ENCODE assay signal across 20 cellular contexts in genomic region chr1:25573961-25574360, GRCh38. TPM values are rescaled to one million over a fixed set of nuclear protein-coding genes. Genes with fewer than 3 reads are reported as not detected.
DNase-seq lines count a peak whose midpoint lies in the region; ATAC-seq, FAIRE-seq and TF ChIP-seq lines count a peak whose summit lies in the region.
"Had no signal": no experiment of that assay in that cellular context is flagged by ENCODE, and none has a peak within 500 bp of the region (broad histone marks: within the 10 kb centered on the region; RNA-seq: fewer than 3 reads in every experiment).

No MANE protein-coding gene starts in this region.

- H3K4me1 ChIP-seq in mucosa of descending colon (ENCODE audit: low read depth) (peaks cover 8% of the 10 kb centered on the region), colonic mucosa (no peaks in the 10 kb centered on the region)

- no peak overlapping the region for H3K4me3 ChIP-seq in mucosa of descending colon
- no peak overlapping the region for H3K4me3 ChIP-seq in colonic mucosa
- H3K4me3 ChIP-seq: SK-N-MC had no signal

- H3K4me3 Mint-ChIP-seq in activated T-cell treated with anti-CD3 and anti-CD28 coated beads, Interleukin-2, amount 50 U/mL, for 4 hours, result no peak overlapping the region

- ATAC-seq in mucosa of descending colon, result peak; percentile 25
- ATAC-seq in activated T-cell treated with anti-CD3 and anti-CD28 coated beads, Interleukin-2, amount 50 U/mL, for 4 hours, result no peak
- ATAC-seq: Panc1, Right ventricle myocardium inferior had no signal

- no peaks in the 10 kb centered on the region for H3K36me3 Mint-ChIP-seq in activated T-cell treated with anti-CD3 and anti-CD28 coated beads, Interleukin-2, amount 50 U/mL, for 4 hours (ENCODE audit: insufficient read depth)

- H3K27ac ChIP-seq in colonic mucosa, result no peak overlapping the region
- H3K27ac ChIP-seq: SK-N-MC had no signal

- no peak overlapping the region for H3K9ac ChIP-seq in colonic mucosa (ENCODE audit: low read depth in 2 of 2, low read length in 2 of 2)

- H3K36me3 ChIP-seq in mucosa of descending colon (ENCODE audit: low read depth), result no peaks in the 10 kb centered on the region
- no peaks in the 10 kb centered on the region for H3K36me3 ChIP-seq in colonic mucosa

- no peak for FAIRE-seq in GM12891 (lab: Jason Lieb, UNC)
- FAIRE-seq: GM19239 had no signal

- no peaks in the 10 kb centered on the region for H3K27me3 Mint-ChIP-seq in activated T-cell treated with anti-CD3 and anti-CD28 coated beads, Interleukin-2, amount 50 U/mL, for 4 hours (ENCODE audit: low read depth)
- H3K27me3 Mint-ChIP-seq: CD4-positive, CD25-positive, alpha-beta regulatory T cell had no signal

- DNase-seq in COLO668 (lab: John Stamatoyannopoulos, UW; ENCODE audit: unreplicated experiment) (peak; percentile 56), NCI-H69 (lab: John Stamatoyannopoulos, UW) (peak; percentile 49), islet precursor cell (peak; percentile 44), mucosa of descending colon (no peak), GM12891 (ENCODE audit: insufficient read length, low spot score) (no peak), colonic mucosa (no peak), NCI-H1048 (lab: John Stamatoyannopoulos, UW) (no peak)
- no peak for DNase-seq in activated T-cell treated with anti-CD3 and anti-CD28 coated beads, Interleukin-2, amount 50 U/mL, for 4 hours
- DNase-seq: ACHN; Calu3; CD4-positive, CD25-positive, alpha-beta regulatory T cell; DMS53; NCI-H1105 treated with DMSO at 0.1 percent for 48 hours; NCI-H2029; NCI-H2171 treated with DMSO at 0.1 percent for 48 hours had no signal

- no peaks in the 10 kb centered on the region for H3K27me3 ChIP-seq in colonic mucosa

- no peaks in the 10 kb centered on the region for H3K9me3 Mint-ChIP-seq in activated T-cell treated with anti-CD3 and anti-CD28 coated beads, Interleukin-2, amount 50 U/mL, for 4 hours
- H3K9me3 Mint-ChIP-seq: CD4-positive, CD25-positive, alpha-beta regulatory T cell had no signal

- H3K4me1 Mint-ChIP-seq in activated T-cell treated with anti-CD3 and anti-CD28 coated beads, Interleukin-2, amount 50 U/mL, for 4 hours (ENCODE audit: low read depth), result peaks cover 29% of the 10 kb centered on the region

- intact Hi-C loops in mucosa of descending colon (cut with DNase I, micrococcal nuclease), result no loop called here
- intact Hi-C loops in colonic mucosa (cut with DNase I), result no loop called here

- no peak for TF ChIP-seq POLR2A in GM12891 (IDR thresholded peaks at IDR 0.05; ENCODE audit: low read depth, low read length)

- no peaks in the 10 kb centered on the region for H3K9me3 ChIP-seq in mucosa of descending colon
- H3K9me3 ChIP-seq in colonic mucosa, result no peaks in the 10 kb centered on the region

- no peak for TF ChIP-seq CTCF in mucosa of descending colon (IDR thresholded peaks at IDR 0.05)
- TF ChIP-seq CTCF in colonic mucosa (IDR thresholded peaks at IDR 0.05), result no peak

TF ChIP-seq in GM12891, 5 proteins besides CTCF, POLR2A, EP300 and RAD21:
- no peak for TF ChIP-seq PAX5 (IDR thresholded peaks at IDR 0.05; ENCODE audit: insufficient read depth, low read length, severe bottlenecking)
- no peak for TF ChIP-seq TAF1 (IDR thresholded peaks at IDR 0.05; ENCODE audit: low read depth, low read length)
- TF ChIP-seq POLR2AphosphoS5 (IDR thresholded peaks at IDR 0.05; ENCODE audit: low read depth, low read length), result no peak
- TF ChIP-seq POU2F2 (IDR thresholded peaks at IDR 0.05; ENCODE audit: low read depth, low read length), result no peak
- no peak for TF ChIP-seq SPI1 (IDR thresholded peaks at IDR 0.05; ENCODE audit: low read depth, low read length)

RNA-seq across cellular contexts. Expression of gene LDLRAP1, which starts 30.6 kb away (rescaled TPM):
- total RNA-seq in mucosa of descending colon (10 to 100 TPM; 31.0 to 43.5 (median 37.0) TPM), colonic mucosa (10 to 100 TPM; 35.7 to 40.1 TPM)
- total RNA-seq in activated T-cell treated with anti-CD3 and anti-CD28 coated beads, Interleukin-2, amount 50 U/mL, for 4 hours, result 10 to 100 TPM in 1 of 3 donors, 1 to 10 TPM in 2; 7.6 to 11.4 (median 9.2) TPM
- polyA plus RNA-seq in GM12891 (2012; ENCODE audit: low read depth, missing spikeins), result 8.4 TPM

RNA-seq across cellular contexts. Expression of gene MAN1C1, which starts 42.6 kb away (rescaled TPM):
- 10 to 100 TPM in 1 of 3 donors, 1 to 10 TPM in 2; 2.5 to 22.0 (median 6.1) TPM for total RNA-seq in mucosa of descending colon
- 1 to 10 TPM; 2.7 to 5.7 (median 3.1) TPM for total RNA-seq in activated T-cell treated with anti-CD3 and anti-CD28 coated beads, Interleukin-2, amount 50 U/mL, for 4 hours
- 0.94 TPM for polyA plus RNA-seq in GM12891 (2012; ENCODE audit: low read depth, missing spikeins)
- 1 to 10 TPM; 2.7 to 4.3 TPM for total RNA-seq in colonic mucosa
- total RNA-seq: MCF 10A had no signal

Comparison
In these comparisons a context has a peak if more than half of its experiments do, and no peak if none do; other contexts are left out.
1. DNase-seq: peak in COLO668 (single experiment), NCI-H69 (single experiment) and islet precursor cell (single experiment); none in mucosa of descending colon (0 of 3), activated T-cell treated with anti-CD3 and anti-CD28 coated beads, Interleukin-2, amount 50 U/mL, for 4 hours (single experiment), GM12891 (single experiment), colonic mucosa (single experiment) and NCI-H1048 (single experiment).